Comparison of ENCODE assay signal across 1 cellular context in genomic region chr1:212255705-212256307, GRCh38.
TF ChIP-seq lines count a peak whose summit lies in the region.

No MANE protein-coding gene starts in this region.

TF ChIP-seq in HepG2, 621 proteins besides CTCF, POLR2A, EP300 and RAD21 (continued from another document and continues in another):
- TF ChIP-seq THAP9 (CRISPR knock-in tag; IDR thresholded peaks at IDR 0.05; ENCODE audit: borderline replicate concordance) (no peak), ZNF138 (CRISPR knock-in tag; IDR thresholded peaks at IDR 0.05; ENCODE audit: low read depth) (no peak), NFKB2 (CRISPR knock-in tag; IDR thresholded peaks at IDR 0.05; ENCODE audit: borderline replicate concordance) (no peak), CBFB (CRISPR knock-in tag; IDR thresholded peaks at IDR 0.05) (peak; percentile 30; the same call in 1 of the 2 replicates), MXD1 (CRISPR knock-in tag; IDR thresholded peaks at IDR 0.05) (no peak), ZNF574 (CRISPR knock-in tag; IDR thresholded peaks at IDR 0.05) (no peak; the same call in 1 of the 2 replicates), SNAPC2 (CRISPR knock-in tag; IDR thresholded peaks at IDR 0.05) (no peak), TAF1 (CRISPR knock-in tag; IDR thresholded peaks at IDR 0.05) (no peak), ZNF770 (CRISPR knock-in tag; IDR thresholded peaks at IDR 0.05) (no peak), IRF9 (CRISPR knock-in tag; IDR thresholded peaks at IDR 0.05; ENCODE audit: borderline replicate concordance) (no peak), NR2F1 (CRISPR knock-in tag; IDR thresholded peaks at IDR 0.05) (0 out of 4 replicates have a peak, but pooled peaks of 1 of the 2 experiments have one; percentile 6), JARID2 (CRISPR knock-in tag; IDR thresholded peaks at IDR 0.05; ENCODE audit: insufficient replicate concordance) (no peak), ZNF781 (CRISPR knock-in tag; IDR thresholded peaks at IDR 0.05; ENCODE audit: borderline replicate concordance, not compliant biosample characterization) (no peak), ZNF687 (CRISPR knock-in tag; IDR thresholded peaks at IDR 0.05) (no peak; the same call in 1 of the 2 replicates), ZNF12 (CRISPR knock-in tag; IDR thresholded peaks at IDR 0.05) (no peak), FOXC1 (CRISPR knock-in tag; IDR thresholded peaks at IDR 0.05; ENCODE audit: borderline replicate concordance) (no peak), ZNF142 (CRISPR knock-in tag; IDR thresholded peaks at IDR 0.05) (no peak), TFE3 (CRISPR knock-in tag; IDR thresholded peaks at IDR 0.05) (peak; percentile 97), TMF1 (CRISPR knock-in tag; IDR thresholded peaks at IDR 0.05; ENCODE audit: low read depth) (no peak), ZNF577 (CRISPR knock-in tag; IDR thresholded peaks at IDR 0.05; ENCODE audit: borderline replicate concordance, low read depth) (no peak), ZNF274 (CRISPR knock-in tag; IDR thresholded peaks at IDR 0.05) (no peak), GMEB1 (CRISPR knock-in tag; IDR thresholded peaks at IDR 0.05; ENCODE audit: borderline replicate concordance) (no peak), NR0B2 (CRISPR knock-in tag; IDR thresholded peaks at IDR 0.05) (no peak), DDIT3 (CRISPR knock-in tag; IDR thresholded peaks at IDR 0.05) (no peak), MTERF4 (CRISPR knock-in tag; IDR thresholded peaks at IDR 0.05) (no peak), JUNB (CRISPR knock-in tag; IDR thresholded peaks at IDR 0.05; ENCODE audit: borderline replicate concordance) (no peak)
